ENCODE assay signal across 7 cellular contexts in the genomic region with DNA sequence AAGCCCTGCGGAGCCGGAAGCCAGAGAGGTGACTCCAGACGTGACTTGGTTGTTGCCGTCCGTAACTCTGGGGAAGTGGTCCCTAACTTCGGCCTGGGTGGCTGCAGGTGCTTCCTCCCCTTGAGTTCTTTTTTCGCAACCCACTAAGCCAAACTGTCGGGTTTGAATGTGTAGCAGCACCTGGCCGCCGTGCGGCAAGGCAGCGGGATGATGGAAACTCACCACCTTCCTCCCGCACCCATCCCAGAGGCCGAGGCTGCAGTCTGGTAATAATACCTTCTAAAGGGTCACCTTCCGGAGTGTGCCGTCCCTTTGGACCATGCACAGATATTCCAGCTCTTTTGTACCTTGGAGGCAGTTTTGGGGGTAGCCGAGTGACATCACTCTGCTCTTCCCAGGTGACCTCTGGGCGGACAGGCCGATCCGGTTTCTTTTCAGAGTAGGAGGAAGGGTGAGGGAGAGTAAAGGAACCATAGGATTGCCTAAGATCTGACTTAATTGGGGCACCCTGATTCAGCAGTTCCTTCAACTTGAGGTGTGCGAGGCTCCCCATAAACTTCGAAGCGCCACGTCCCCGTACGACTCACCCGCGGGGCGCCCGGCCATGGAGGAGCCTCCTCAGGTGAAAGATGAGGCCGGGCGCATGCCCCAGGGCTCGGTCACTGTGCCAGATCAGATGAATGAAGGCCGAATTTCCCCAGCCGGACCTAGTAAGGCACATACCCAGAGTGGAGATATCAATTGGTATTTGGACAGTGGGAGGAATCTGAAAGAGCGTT. TPM values are rescaled to one million over a fixed set of nuclear protein-coding genes. Genes with fewer than 3 reads are reported as not detected.
DNase-seq lines count a peak whose midpoint lies in the region; ATAC-seq, FAIRE-seq and TF ChIP-seq lines count a peak whose summit lies in the region.

No MANE protein-coding gene starts in this region.

- H3K36me3 ChIP-seq in bronchial epithelial cell (ENCODE audit: control insufficient read depth, insufficient read depth, low read length) = peaks cover 1% of the 10 kb centered on the region
- H3K36me3 ChIP-seq in mesodermal cell (ENCODE audit: control insufficient read depth, insufficient read depth, low read length) = no peaks in the 10 kb centered on the region

- WGBS in mesodermal cell (ENCODE audit: insufficient coverage in 2 of 2), 2 experiments = 40 to 48% methylated on average over 25 to 26 of the region's 36 CpGs

- DNase-seq in bronchial epithelial cell (ENCODE audit: low read depth) = peak; percentile 61
- no peak for DNase-seq in stimulated activated CD4-positive, alpha-beta T cell treated with anti-CD3 and anti-CD28 coated beads, Interleukin-2, amount 100 ng/mL, for 24 hours
- no peak for DNase-seq in stimulated activated CD4-positive, alpha-beta T cell treated with anti-CD3 and anti-CD28 coated beads, Interleukin-2, amount 100 ng/mL, for 48 hours

- no peaks in the 10 kb centered on the region for H3K4me1 ChIP-seq in mesodermal cell (ENCODE audit: control insufficient read depth, insufficient read depth, low read length, poor library complexity, severe bottlenecking)

- no peaks in the 10 kb centered on the region for H3K9me3 ChIP-seq in mesodermal cell (ENCODE audit: control insufficient read depth, low read length)

- H3K4me3 ChIP-seq in bronchial epithelial cell (ENCODE audit: low read depth, low read length) (peak overlapping the region; percentile 61), mesodermal cell (ENCODE audit: extremely low read depth, insufficient read depth, low read length, poor library complexity, severe bottlenecking) (peak overlapping the region; percentile 48)

- H3K27me3 ChIP-seq in bronchial epithelial cell (ENCODE audit: control insufficient read depth, insufficient read depth, low read length) = no peaks in the 10 kb centered on the region

- TF ChIP-seq CTCF in bronchial epithelial cell (IDR thresholded peaks at IDR 0.05; ENCODE audit: insufficient read depth, low read length, severe bottlenecking) = no peak

- no peak for FAIRE-seq in bronchial epithelial cell (lab: Jason Lieb, UNC)

- no peak overlapping the region for H3K27ac ChIP-seq in mesodermal cell (ENCODE audit: low read depth, low read length, severe bottlenecking)

- ATAC-seq in GM19328 (IDR thresholded peaks at IDR 0.05; ENCODE audit: unreplicated experiment) (peak; percentile 44), HG03045 (IDR thresholded peaks at IDR 0.05; ENCODE audit: unreplicated experiment) (peak; percentile 19), HG02571 (IDR thresholded peaks at IDR 0.05; ENCODE audit: unreplicated experiment) (no peak)

RNA-seq across cellular contexts. Expression of a gene that starts 1.0 kb away (rescaled TPM):
- total RNA-seq in bronchial epithelial cell = 25.8 and 37.6 TPM in 2 replicates
- 2.1 TPM for polyA plus RNA-seq in mesodermal cell (2013, experiment 1 of 2)
- polyA plus RNA-seq in mesodermal cell (2013, experiment 2 of 2) = 2.8 TPM
